8 cellular contexts compared by ENCODE assay signal in the genomic region with DNA sequence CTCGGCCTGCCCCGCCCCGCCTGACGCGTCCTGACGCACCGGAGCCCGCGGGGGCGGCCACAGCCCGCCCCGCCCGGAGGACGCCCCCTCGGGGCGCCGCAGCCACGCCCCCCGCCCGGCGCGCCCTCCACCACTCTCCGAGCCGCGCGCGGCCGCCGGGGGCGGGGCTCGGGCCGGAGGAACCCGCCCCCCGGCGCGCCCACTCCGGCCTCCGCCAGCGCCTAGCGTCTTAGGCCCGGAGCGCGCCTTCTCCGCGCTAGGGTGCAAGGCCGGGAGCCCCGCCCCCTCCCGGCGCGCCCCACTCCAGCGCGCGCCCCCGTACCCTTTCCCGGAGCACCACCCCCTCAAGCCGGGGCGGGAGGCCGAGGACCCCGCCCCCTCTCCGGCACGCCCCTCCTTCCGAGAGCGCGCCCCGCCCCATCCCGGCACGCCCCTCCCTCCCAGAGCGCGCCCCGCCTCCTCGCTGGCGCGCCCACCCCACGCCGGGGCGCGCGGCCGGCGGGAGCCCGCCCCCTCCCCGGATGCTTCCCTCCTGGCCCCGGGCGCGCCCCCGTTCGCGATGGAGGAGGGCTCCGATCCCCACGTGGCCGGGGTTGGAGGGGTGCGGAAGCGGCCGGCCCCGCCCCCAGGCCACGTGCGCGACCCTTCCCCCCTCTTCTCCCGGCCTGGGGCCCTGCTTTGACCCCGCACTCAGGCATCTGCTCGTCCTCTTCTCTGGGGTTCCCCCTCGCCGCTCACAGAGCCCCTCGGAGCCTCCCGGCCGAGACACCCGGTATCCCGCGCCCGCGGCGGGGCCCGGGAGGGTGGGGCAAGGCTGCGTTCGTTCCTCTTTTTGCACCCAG. TPM values are rescaled to one million over a fixed set of nuclear protein-coding genes. Genes with fewer than 3 reads are reported as not detected.
A peak's percentile ranks its signal among the peaks of the same experiment; 100 is the strongest.
DNase-seq lines count a peak whose midpoint lies in the region; ATAC-seq and TF ChIP-seq lines count a peak whose summit lies in the region.

No MANE protein-coding gene starts in this region.

- peak overlapping the region; percentile 68 for H3K4me3 ChIP-seq in fibroblast of mammary gland (ENCODE audit: control insufficient read depth, low read depth, low read length)

- peaks cover 11 to 15% of the 10 kb centered on the region in 2 donors for H3K4me1 Mint-ChIP-seq in natural killer cell treated with Interleukin-12 subunit alpha and Interleukin-12 subunit beta and Interleukin-15 and Interleukin-18, amount 100 ng/mL, for 72 hours (ENCODE audit: low read depth in 2 of 2)

- TF ChIP-seq CTCF in fibroblast of mammary gland (conservative IDR thresholded peaks at IDR 0.05; ENCODE audit: control insufficient read depth, insufficient read depth, low read depth, low read length): no peak

- H3K4me3 Mint-ChIP-seq in natural killer cell treated with Interleukin-12 subunit alpha and Interleukin-12 subunit beta and Interleukin-15 and Interleukin-18, amount 100 ng/mL, for 72 hours: peak overlapping the region; percentile 60

- no peaks in the 10 kb centered on the region for H3K9me3 Mint-ChIP-seq in natural killer cell treated with Interleukin-12 subunit alpha and Interleukin-12 subunit beta and Interleukin-15 and Interleukin-18, amount 100 ng/mL, for 72 hours

- ATAC-seq in GM21717 (IDR thresholded peaks at IDR 0.05; ENCODE audit: unreplicated experiment): peak; percentile 34
- ATAC-seq in natural killer cell treated with Interleukin-12 subunit alpha and Interleukin-12 subunit beta and Interleukin-15 and Interleukin-18, amount 100 ng/mL, for 72 hours: peak; percentile 83 to 87

- DNase-seq in DMS53 (lab: John Stamatoyannopoulos, UW) (peak; percentile 97), KBM-7 (peak; percentile 87), RKO (ENCODE audit: low spot score) (peak; percentile 92), fibroblast of mammary gland (ENCODE audit: low read depth) (peak; percentile 90)
- peak; percentile 82 to 93 for DNase-seq in activated T-helper 1 cell treated with anti-CD3 and anti-CD28 coated beads, Interleukin-2, amount 50 U/mL, for 16 hours (ENCODE audit: low read depth in 1 of 2, low spot score in 1 of 2)
- DNase-seq in natural killer cell treated with Interleukin-12 subunit alpha and Interleukin-12 subunit beta and Interleukin-15 and Interleukin-18, amount 100 ng/mL, for 72 hours (ENCODE audit: low spot score): peak; percentile 96
- peak; percentile 90 to 98 (median 92) for DNase-seq in stimulated activated naive CD4-positive, alpha-beta T cell (lab: John Stamatoyannopoulos, UW)

- H3K27ac Mint-ChIP-seq in natural killer cell treated with Interleukin-12 subunit alpha and Interleukin-12 subunit beta and Interleukin-15 and Interleukin-18, amount 100 ng/mL, for 72 hours: peak overlapping the region in 1 of 2 donors; percentile 54

- no peaks in the 10 kb centered on the region for H3K27me3 Mint-ChIP-seq in natural killer cell treated with Interleukin-12 subunit alpha and Interleukin-12 subunit beta and Interleukin-15 and Interleukin-18, amount 100 ng/mL, for 72 hours

- no peaks in the 10 kb centered on the region for H3K36me3 Mint-ChIP-seq in natural killer cell treated with Interleukin-12 subunit alpha and Interleukin-12 subunit beta and Interleukin-15 and Interleukin-18, amount 100 ng/mL, for 72 hours

- in situ Hi-C loops in KBM-7 (cut with MboI; ENCODE audit: low pct_unique_long_range_greater_than_20kb, low sequenced_read_pairs): no loop called here

RNA-seq across cellular contexts. Expression of a gene that starts 0.5 kb away (rescaled TPM):
- 10 to 100 TPM; 18.0 to 49.8 TPM for total RNA-seq in natural killer cell treated with Interleukin-12 subunit alpha and Interleukin-12 subunit beta and Interleukin-15 and Interleukin-18, amount 100 ng/mL, for 72 hours

RNA-seq across cellular contexts. Expression of a gene that starts 15.6 kb away (rescaled TPM):
- total RNA-seq in natural killer cell treated with Interleukin-12 subunit alpha and Interleukin-12 subunit beta and Interleukin-15 and Interleukin-18, amount 100 ng/mL, for 72 hours: 100 to 1,000 TPM in 1 of 2 donors, 10 to 100 TPM in 1; 69.1 to 103 TPM

RNA-seq across cellular contexts. Expression of a gene that starts 21.4 kb away (rescaled TPM):
- total RNA-seq in natural killer cell treated with Interleukin-12 subunit alpha and Interleukin-12 subunit beta and Interleukin-15 and Interleukin-18, amount 100 ng/mL, for 72 hours: 100 to 1,000 TPM; 127 to 132 TPM

RNA-seq across cellular contexts. Expression of a gene that starts 41.3 kb away (rescaled TPM):
- total RNA-seq in natural killer cell treated with Interleukin-12 subunit alpha and Interleukin-12 subunit beta and Interleukin-15 and Interleukin-18, amount 100 ng/mL, for 72 hours: 10 to 100 TPM in 1 of 2 donors, 1 to 10 TPM in 1; 7.5 to 13.3 TPM

RNA-seq across cellular contexts. Expression of a gene that starts 41.3 kb away (rescaled TPM):
- total RNA-seq in natural killer cell treated with Interleukin-12 subunit alpha and Interleukin-12 subunit beta and Interleukin-15 and Interleukin-18, amount 100 ng/mL, for 72 hours: 10 to 100 TPM; 34.8 to 66.2 TPM

Comparison
In these comparisons a context has a peak if more than half of its experiments do, and no peak if none do; other contexts are left out.
1. Peak in every context shown above with its lines: DNase-seq, ATAC-seq and H3K4me3 ChIP-seq.